Comparison of ENCODE assay signal across 1 cellular context in the genomic region with DNA sequence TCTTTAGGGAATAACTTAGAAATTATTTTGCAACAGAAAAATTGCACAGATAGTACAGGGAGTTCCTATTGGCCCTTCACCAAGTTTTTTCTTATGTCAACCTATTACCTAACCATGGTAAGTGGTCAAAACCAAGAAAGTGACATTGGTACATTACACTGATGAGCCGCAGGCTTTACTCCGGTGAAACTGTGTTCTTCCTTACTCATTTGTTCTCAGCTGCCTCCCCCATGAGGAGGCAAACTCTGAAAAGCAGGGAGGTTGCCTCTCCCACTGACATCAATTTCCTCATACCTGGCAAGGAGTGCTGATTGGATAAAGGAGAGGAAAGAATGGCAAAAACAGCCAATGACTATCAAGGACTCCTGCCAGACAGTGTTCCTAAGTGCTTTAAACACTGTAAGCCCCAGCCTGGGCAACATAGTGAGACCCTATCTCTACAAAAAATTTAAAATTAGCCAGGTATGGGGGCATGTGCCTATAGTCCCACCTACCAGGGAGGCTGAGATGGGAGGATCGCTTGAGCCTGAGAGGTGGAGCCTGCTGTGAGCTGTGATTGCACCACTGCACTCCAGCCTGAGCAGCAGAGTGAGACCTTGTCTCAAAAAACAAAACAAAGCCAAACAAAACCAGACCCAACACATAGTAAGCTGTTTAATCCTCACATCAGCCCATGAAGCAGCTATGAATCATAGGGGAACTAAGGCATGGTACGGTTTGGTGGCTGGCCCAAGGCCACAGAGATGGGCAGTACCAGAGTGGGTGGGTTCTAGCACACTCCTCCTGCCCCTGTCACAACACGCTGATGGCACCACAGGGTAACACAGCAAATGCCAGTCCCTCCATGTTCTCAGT.
A peak's percentile ranks its signal among the peaks of the same experiment; 100 is the strongest.
TF ChIP-seq lines count a peak whose summit lies in the region.

No MANE protein-coding gene starts in this region.

TF ChIP-seq in K562, 482 proteins besides CTCF, POLR2A, EP300 and RAD21 (continued from another document and continues in another):
- TF ChIP-seq TFAP4 (CRISPR knock-in tag; IDR thresholded peaks at IDR 0.05; ENCODE audit: borderline replicate concordance): no peak
- TF ChIP-seq SPI1 (IDR thresholded peaks at IDR 0.05; ENCODE audit: borderline replicate concordance, low read depth, low read length): no peak
- no peak for TF ChIP-seq YY1 (IDR thresholded peaks at IDR 0.05; ENCODE audit: borderline replicate concordance in 1 of 3, control insufficient read depth in 1 of 3, extremely low read depth in 1 of 3, insufficient read depth in 3 of 3, insufficient read length in 1 of 3, insufficient replicate concordance in 2 of 3, low read depth in 1 of 3, low read length in 2 of 3)
- no peak for TF ChIP-seq MCM3 (IDR thresholded peaks at IDR 0.05)
- no peak for TF ChIP-seq SAFB (IDR thresholded peaks at IDR 0.05; ENCODE audit: borderline replicate concordance, low read depth, low read length)
- no peak for TF ChIP-seq BRD9 (IDR thresholded peaks at IDR 0.05; ENCODE audit: low read depth, partially characterized antibody)
- TF ChIP-seq KAT8 (IDR thresholded peaks at IDR 0.05; ENCODE audit: low read depth): no peak
- TF ChIP-seq ZNF512 (tag; IDR thresholded peaks at IDR 0.05): no peak
- no peak for TF ChIP-seq PML (IDR thresholded peaks at IDR 0.05; ENCODE audit: low read length)
- no peak for TF ChIP-seq ARNT (IDR thresholded peaks at IDR 0.05)
- no peak for TF ChIP-seq ZBTB8A (IDR thresholded peaks at IDR 0.05; ENCODE audit: partially characterized antibody)
- no peak for TF ChIP-seq RFX5 (IDR thresholded peaks at IDR 0.05; ENCODE audit: low read depth, low read length)
- TF ChIP-seq CEBPG (CRISPR knock-in tag; IDR thresholded peaks at IDR 0.05): no peak
- peak in 1 of 2 experiments; percentile 39; a peak in 1 of 4 replicates for TF ChIP-seq CEBPG (tag; conservative IDR thresholded peaks at IDR 0.05 in 1 of 2, IDR thresholded peaks at IDR 0.05 in 1 of 2)
- no peak for TF ChIP-seq MTA3 (IDR thresholded peaks at IDR 0.05; ENCODE audit: borderline replicate concordance)
- TF ChIP-seq GABPA (tag; conservative IDR thresholded peaks at IDR 0.05; ENCODE audit: low read depth): no peak
- no peak for TF ChIP-seq U2AF2 (optimal IDR thresholded peaks at IDR 0.05; ENCODE audit: low read depth, low read length)
- TF ChIP-seq TBP (optimal IDR thresholded peaks at IDR 0.05; ENCODE audit: low read depth, low read length): no peak
- no peak for TF ChIP-seq ARID2 (IDR thresholded peaks at IDR 0.05)
- TF ChIP-seq, protein P1, sequence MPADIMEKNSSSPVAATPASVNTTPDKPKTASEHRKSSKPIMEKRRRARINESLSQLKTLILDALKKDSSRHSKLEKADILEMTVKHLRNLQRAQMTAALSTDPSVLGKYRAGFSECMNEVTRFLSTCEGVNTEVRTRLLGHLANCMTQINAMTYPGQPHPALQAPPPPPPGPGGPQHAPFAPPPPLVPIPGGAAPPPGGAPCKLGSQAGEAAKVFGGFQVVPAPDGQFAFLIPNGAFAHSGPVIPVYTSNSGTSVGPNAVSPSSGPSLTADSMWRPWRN (IDR thresholded peaks at IDR 0.05; ENCODE audit: low read depth): no peak
- TF ChIP-seq MAZ (CRISPR knock-in tag; conservative IDR thresholded peaks at IDR 0.05 in 1 of 2, IDR thresholded peaks at IDR 0.05 in 1 of 2): no peak
- no peak for TF ChIP-seq SLC30A9 (CRISPR knock-in tag; IDR thresholded peaks at IDR 0.05)
- 0 out of 2 replicates have a peak, but pooled peaks have one; percentile 30 for TF ChIP-seq ZBTB9 (CRISPR knock-in tag; IDR thresholded peaks at IDR 0.05)
- TF ChIP-seq FUS (optimal IDR thresholded peaks at IDR 0.05; ENCODE audit: low read depth, low read length): no peak
- no peak for TF ChIP-seq NFE2 (IDR thresholded peaks at IDR 0.05; ENCODE audit: low read depth)
- no peak for TF ChIP-seq ZNF696 (CRISPR knock-in tag; conservative IDR thresholded peaks at IDR 0.05)
- no peak for TF ChIP-seq MXI1 (IDR thresholded peaks at IDR 0.05; ENCODE audit: low read depth, low read length)
- no peak for TF ChIP-seq ZNF644 (tag; IDR thresholded peaks at IDR 0.05; ENCODE audit: low read depth)
- TF ChIP-seq ZNF589 (CRISPR knock-in tag; IDR thresholded peaks at IDR 0.05; ENCODE audit: low read depth): 0 out of 2 replicates have a peak, but pooled peaks have one; percentile 37
- no peak for TF ChIP-seq PCBP2 (IDR thresholded peaks at IDR 0.05; ENCODE audit: low read depth, low read length, poor library complexity, severe bottlenecking)
- TF ChIP-seq RERE (CRISPR knock-in tag; IDR thresholded peaks at IDR 0.05; ENCODE audit: borderline replicate concordance): no peak
- no peak for TF ChIP-seq SRSF1 (IDR thresholded peaks at IDR 0.05; ENCODE audit: low read depth, low read length)
- no peak for TF ChIP-seq XRCC4 (IDR thresholded peaks at IDR 0.05; ENCODE audit: extremely low read depth, insufficient read depth, insufficient read length)
- no peak for TF ChIP-seq HMG20A (CRISPR knock-in tag; conservative IDR thresholded peaks at IDR 0.05)
- TF ChIP-seq ZNF121 (CRISPR knock-in tag; conservative IDR thresholded peaks at IDR 0.05): peak; percentile 95
- TF ChIP-seq SIX5 (IDR thresholded peaks at IDR 0.05; ENCODE audit: borderline replicate concordance in 1 of 2, insufficient read depth in 1 of 2, low read depth in 1 of 2, low read length in 2 of 2): no peak
- TF ChIP-seq JUNB (CRISPR knock-in tag; conservative IDR thresholded peaks at IDR 0.05): no peak
- no peak for TF ChIP-seq TEAD2 (tag; IDR thresholded peaks at IDR 0.05)
- peak in 1 of 2 experiments; percentile 57; a peak in 1 of 4 replicates for TF ChIP-seq KDM1A (IDR thresholded peaks at IDR 0.05)
- no peak for TF ChIP-seq DNMT1 (IDR thresholded peaks at IDR 0.05)
- TF ChIP-seq ZKSCAN1 (IDR thresholded peaks at IDR 0.05; ENCODE audit: low read depth, low read length): 0 out of 2 replicates have a peak, but pooled peaks have one; percentile 30
- TF ChIP-seq, protein P2, sequence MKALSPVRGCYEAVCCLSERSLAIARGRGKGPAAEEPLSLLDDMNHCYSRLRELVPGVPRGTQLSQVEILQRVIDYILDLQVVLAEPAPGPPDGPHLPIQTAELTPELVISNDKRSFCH (CRISPR knock-in tag; IDR thresholded peaks at IDR 0.05): no peak
- TF ChIP-seq, protein P2 (tag; IDR thresholded peaks at IDR 0.05): no peak
- TF ChIP-seq KLF16 (IDR thresholded peaks at IDR 0.05): no peak
- no peak for TF ChIP-seq MLLT1 (IDR thresholded peaks at IDR 0.05)
- TF ChIP-seq DIDO1 (tag; IDR thresholded peaks at IDR 0.05; ENCODE audit: low read depth): no peak
- TF ChIP-seq, protein P3, sequence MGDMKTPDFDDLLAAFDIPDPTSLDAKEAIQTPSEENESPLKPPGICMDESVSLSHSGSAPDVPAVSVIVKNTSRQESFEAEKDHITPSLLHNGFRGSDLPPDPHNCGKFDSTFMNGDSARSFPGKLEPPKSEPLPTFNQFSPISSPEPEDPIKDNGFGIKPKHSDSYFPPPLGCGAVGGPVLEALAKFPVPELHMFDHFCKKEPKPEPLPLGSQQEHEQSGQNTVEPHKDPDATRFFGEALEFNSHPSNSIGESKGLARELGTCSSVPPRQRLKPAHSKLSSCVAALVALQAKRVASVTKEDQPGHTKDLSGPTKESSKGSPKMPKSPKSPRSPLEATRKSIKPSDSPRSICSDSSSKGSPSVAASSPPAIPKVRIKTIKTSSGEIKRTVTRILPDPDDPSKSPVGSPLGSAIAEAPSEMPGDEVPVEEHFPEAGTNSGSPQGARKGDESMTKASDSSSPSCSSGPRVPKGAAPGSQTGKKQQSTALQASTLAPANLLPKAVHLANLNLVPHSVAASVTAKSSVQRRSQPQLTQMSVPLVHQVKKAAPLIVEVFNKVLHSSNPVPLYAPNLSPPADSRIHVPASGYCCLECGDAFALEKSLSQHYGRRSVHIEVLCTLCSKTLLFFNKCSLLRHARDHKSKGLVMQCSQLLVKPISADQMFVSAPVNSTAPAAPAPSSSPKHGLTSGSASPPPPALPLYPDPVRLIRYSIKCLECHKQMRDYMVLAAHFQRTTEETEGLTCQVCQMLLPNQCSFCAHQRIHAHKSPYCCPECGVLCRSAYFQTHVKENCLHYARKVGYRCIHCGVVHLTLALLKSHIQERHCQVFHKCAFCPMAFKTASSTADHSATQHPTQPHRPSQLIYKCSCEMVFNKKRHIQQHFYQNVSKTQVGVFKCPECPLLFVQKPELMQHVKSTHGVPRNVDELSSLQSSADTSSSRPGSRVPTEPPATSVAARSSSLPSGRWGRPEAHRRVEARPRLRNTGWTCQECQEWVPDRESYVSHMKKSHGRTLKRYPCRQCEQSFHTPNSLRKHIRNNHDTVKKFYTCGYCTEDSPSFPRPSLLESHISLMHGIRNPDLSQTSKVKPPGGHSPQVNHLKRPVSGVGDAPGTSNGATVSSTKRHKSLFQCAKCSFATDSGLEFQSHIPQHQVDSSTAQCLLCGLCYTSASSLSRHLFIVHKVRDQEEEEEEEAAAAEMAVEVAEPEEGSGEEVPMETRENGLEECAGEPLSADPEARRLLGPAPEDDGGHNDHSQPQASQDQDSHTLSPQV (IDR thresholded peaks at IDR 0.05): 0 out of 2 replicates have a peak, but pooled peaks have one; percentile 8
- no peak for TF ChIP-seq TRIM28 (IDR thresholded peaks at IDR 0.05)
- TF ChIP-seq ZBTB7A (IDR thresholded peaks at IDR 0.05; ENCODE audit: borderline replicate concordance, control insufficient read depth, low read depth, low read length): no peak
- no peak for TF ChIP-seq CBFA2T3 (IDR thresholded peaks at IDR 0.05)
